In genomic region chr10:28897617-28898464, GRCh38 we compare ENCODE assay signal across 1 cellular context.
TF ChIP-seq lines count a peak whose summit lies in the region.

No MANE protein-coding gene starts in this region.

TF ChIP-seq in HepG2, 621 proteins besides CTCF, POLR2A, EP300 and RAD21 (continued from another document):
- TF ChIP-seq ARID5B (CRISPR knock-in tag; IDR thresholded peaks at IDR 0.05), result peak; percentile 42; the same call in 1 of the 2 replicates
